In the genomic region with DNA sequence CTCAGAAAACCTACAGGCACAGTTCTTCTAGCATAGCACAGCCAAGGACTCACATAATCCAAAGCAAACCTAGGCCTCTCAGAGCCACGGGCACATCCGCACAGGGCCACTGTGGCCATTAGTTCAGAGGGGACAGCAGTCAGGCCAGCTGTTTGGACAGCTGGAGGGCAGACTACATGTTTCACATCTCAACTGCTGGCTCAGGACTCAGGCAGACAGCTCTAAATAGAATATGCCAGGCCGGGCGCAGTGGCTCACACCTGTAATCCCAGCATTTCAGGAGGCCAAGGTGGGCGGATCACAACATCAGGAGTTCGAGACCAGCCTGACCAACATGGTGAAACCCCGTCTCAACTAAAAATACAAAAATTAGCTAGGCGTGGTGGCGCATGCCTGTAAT, we compare ENCODE assay signal across 1 cellular context.
TF ChIP-seq lines count a peak whose summit lies in the region.

No MANE protein-coding gene starts in this region.

TF ChIP-seq in WTC11, 78 proteins besides CTCF, POLR2A, EP300 and RAD21 (continued from another document):
- no peak for TF ChIP-seq PRDM15 (CRISPR knock-in tag; IDR thresholded peaks at IDR 0.05)
- TF ChIP-seq ZNF317 (CRISPR knock-in tag; IDR thresholded peaks at IDR 0.05; ENCODE audit: borderline replicate concordance, low read depth), result no peak
- TF ChIP-seq, protein P1, sequence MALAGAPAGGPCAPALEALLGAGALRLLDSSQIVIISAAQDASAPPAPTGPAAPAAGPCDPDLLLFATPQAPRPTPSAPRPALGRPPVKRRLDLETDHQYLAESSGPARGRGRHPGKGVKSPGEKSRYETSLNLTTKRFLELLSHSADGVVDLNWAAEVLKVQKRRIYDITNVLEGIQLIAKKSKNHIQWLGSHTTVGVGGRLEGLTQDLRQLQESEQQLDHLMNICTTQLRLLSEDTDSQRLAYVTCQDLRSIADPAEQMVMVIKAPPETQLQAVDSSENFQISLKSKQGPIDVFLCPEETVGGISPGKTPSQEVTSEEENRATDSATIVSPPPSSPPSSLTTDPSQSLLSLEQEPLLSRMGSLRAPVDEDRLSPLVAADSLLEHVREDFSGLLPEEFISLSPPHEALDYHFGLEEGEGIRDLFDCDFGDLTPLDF (CRISPR knock-in tag; IDR thresholded peaks at IDR 0.05), result no peak
